Comparison of ENCODE assay signal across 8 cellular contexts in genomic region chr7:108526768-108527017, GRCh38. TPM values are rescaled to one million over a fixed set of nuclear protein-coding genes. Genes with fewer than 3 reads are reported as not detected.
DNase-seq lines count a peak whose midpoint lies in the region; ATAC-seq and TF ChIP-seq lines count a peak whose summit lies in the region.

No MANE protein-coding gene starts in this region.

- RAD21 ChIA-PET in HCT116 (lab: Charles Lee; ENCODE audit: low non-redundant PET in 1 of 2, low total read pairs in 2 of 2, uncharacterized antibody in 2 of 2, unreplicated experiment in 2 of 2): no interaction called here

- no peak overlapping the region for H2AFZ ChIP-seq in HCT116 (ENCODE audit: low read depth, low read length, poor library complexity, severe bottlenecking)

- H3K4me3 ChIP-seq in HCT116 (replicated peaks in 1 of 2; ENCODE audit: low read depth in 1 of 2, low read length in 2 of 2) (peak overlapping the region; percentile 73 to 78), iPS DF 6.9 (ENCODE audit: low read length) (peak overlapping the region; percentile 60; the same call in 1 of the 2 replicates)

- H3K36me3 Mint-ChIP-seq in activated CD8-positive, alpha-beta T cell treated with anti-CD3 and anti-CD28 coated beads, Interleukin-2, amount 10 ng/mL, durations not matched to agents 7 days and 5 days (ENCODE audit: low read depth): peaks cover 2% of the 10 kb centered on the region
- H3K36me3 Mint-ChIP-seq in stimulated activated effector memory CD8-positive, alpha-beta T cell treated with anti-CD3 and anti-CD28 coated beads, Interleukin-12 subunit alpha, Interleukin-12 subunit beta, amount 100 ng/mL, for 72 hours: peaks cover 28% of the 10 kb centered on the region

- no peak for TF ChIP-seq POLR2A in HCT116 (IDR thresholded peaks at IDR 0.05; ENCODE audit: borderline replicate concordance, extremely low read depth, insufficient read depth, insufficient read length)

- peak overlapping the region; percentile 95 for H3K4me3 Mint-ChIP-seq in activated CD8-positive, alpha-beta T cell treated with anti-CD3 and anti-CD28 coated beads, Interleukin-2, amount 10 ng/mL, durations not matched to agents 7 days and 5 days
- H3K4me3 Mint-ChIP-seq in stimulated activated effector memory CD8-positive, alpha-beta T cell treated with anti-CD3 and anti-CD28 coated beads, Interleukin-12 subunit alpha, Interleukin-12 subunit beta, amount 100 ng/mL, for 72 hours: peak overlapping the region; percentile 91

- no peak for TF ChIP-seq CTCF in HCT116 (IDR thresholded peaks at IDR 0.05 in 2 of 3, conservative IDR thresholded peaks at IDR 0.05 in 1 of 3; ENCODE audit: borderline replicate concordance in 1 of 3, insufficient read depth in 1 of 3, low read depth in 2 of 3, low read length in 2 of 3)

- H3K27ac Mint-ChIP-seq in activated CD8-positive, alpha-beta T cell treated with anti-CD3 and anti-CD28 coated beads, Interleukin-2, amount 10 ng/mL, durations not matched to agents 7 days and 5 days: peak overlapping the region; percentile 98
- peak overlapping the region; percentile 98 for H3K27ac Mint-ChIP-seq in stimulated activated effector memory CD8-positive, alpha-beta T cell treated with anti-CD3 and anti-CD28 coated beads, Interleukin-12 subunit alpha, Interleukin-12 subunit beta, amount 100 ng/mL, for 72 hours

- H3K4me1 ChIP-seq in HCT116 (ENCODE audit: control insufficient read depth in 1 of 2, insufficient read depth in 2 of 2, low read length in 2 of 2): peaks cover 6 to 24% of the 10 kb centered on the region in 2 experiments; a peak in 3 of 4 replicates
- no peaks in the 10 kb centered on the region; the same call in 1 of the 2 replicates for H3K4me1 ChIP-seq in iPS DF 6.9 (ENCODE audit: control insufficient read depth, insufficient read depth, low read length)

- TF ChIP-seq RAD21 in HCT116 (IDR thresholded peaks at IDR 0.05; ENCODE audit: low read depth): no peak

- DNase-seq in HCT116 (ENCODE audit: low read depth, low spot score) (no peak), iPS DF 6.9 (ENCODE audit: low read depth, low spot score) (no peak), left colon (no peak), cortex of kidney (lab: John Stamatoyannopoulos, UW) (no peak), NOMO-1 treated with dmso at 0.1 percent for 144 hours (lab: John Stamatoyannopoulos, UW; ENCODE audit: unreplicated experiment) (no peak)
- no peak for DNase-seq in activated CD8-positive, alpha-beta T cell treated with anti-CD3 and anti-CD28 coated beads, Interleukin-2, amount 10 ng/mL, durations not matched to agents 7 days and 5 days
- no peak for DNase-seq in stimulated activated effector memory CD8-positive, alpha-beta T cell treated with anti-CD3 and anti-CD28 coated beads, Interleukin-12 subunit alpha, Interleukin-12 subunit beta, amount 100 ng/mL, for 72 hours (ENCODE audit: low spot score in 2 of 2)
- DNase-seq in activated CD4-positive, CD25-positive, alpha-beta regulatory T cell treated with anti-CD3 and anti-CD28 coated beads, Interleukin-2, amount 50 U/mL, for 72 hours: no peak

- no peaks in the 10 kb centered on the region for H4K20me1 ChIP-seq in HCT116 (ENCODE audit: insufficient read depth)

- peaks cover 20% of the 10 kb centered on the region for H3K4me1 Mint-ChIP-seq in activated CD8-positive, alpha-beta T cell treated with anti-CD3 and anti-CD28 coated beads, Interleukin-2, amount 10 ng/mL, durations not matched to agents 7 days and 5 days (ENCODE audit: low read depth)
- H3K4me1 Mint-ChIP-seq in stimulated activated effector memory CD8-positive, alpha-beta T cell treated with anti-CD3 and anti-CD28 coated beads, Interleukin-12 subunit alpha, Interleukin-12 subunit beta, amount 100 ng/mL, for 72 hours: peaks cover 26% of the 10 kb centered on the region

- POLR2A ChIA-PET in HCT116 (lab: Charles Lee): interaction anchor here (1.1 to 1.9 kb wide), 2 partner anchors 43 to 65 kb away, joined by 3 to 9 read pairs; partner anchors contain the start of genes DNAJB9 and THAP5
- POLR2A ChIA-PET in activated CD8-positive, alpha-beta T cell treated with anti-CD3 and anti-CD28 coated beads, Interleukin-2, amount 10 ng/mL, durations not matched to agents 7 days and 5 days (lab: Charles Lee): interaction anchor here (0.6 to 4.2 kb wide), 4 partner anchors 30 to 1953 kb away, joined by 3 to 55 read pairs (median 4); partner anchors contain the start of genes DNAJB9 and THAP5

- H3K27me3 Mint-ChIP-seq in activated CD8-positive, alpha-beta T cell treated with anti-CD3 and anti-CD28 coated beads, Interleukin-2, amount 10 ng/mL, durations not matched to agents 7 days and 5 days (ENCODE audit: low read depth): peaks cover 3% of the 10 kb centered on the region

- no peaks in the 10 kb centered on the region for H3K9me3 Mint-ChIP-seq in activated CD8-positive, alpha-beta T cell treated with anti-CD3 and anti-CD28 coated beads, Interleukin-2, amount 10 ng/mL, durations not matched to agents 7 days and 5 days (ENCODE audit: insufficient read depth)
- no peaks in the 10 kb centered on the region for H3K9me3 Mint-ChIP-seq in stimulated activated effector memory CD8-positive, alpha-beta T cell treated with anti-CD3 and anti-CD28 coated beads, Interleukin-12 subunit alpha, Interleukin-12 subunit beta, amount 100 ng/mL, for 72 hours

- H3K36me3 ChIP-seq in HCT116 (ENCODE audit: control insufficient read depth in 1 of 2, insufficient read depth in 2 of 2, low read length in 2 of 2): no peaks in the 10 kb centered on the region
- no peaks in the 10 kb centered on the region for H3K36me3 ChIP-seq in iPS DF 6.9 (ENCODE audit: control insufficient read depth, insufficient read depth, low read length)

- H3K9me2 ChIP-seq in HCT116 (ENCODE audit: insufficient read depth): no peaks in the 10 kb centered on the region

- peak overlapping the region; percentile 71 for H3K9ac ChIP-seq in HCT116 (ENCODE audit: low read length)

- peak overlapping the region; percentile 69 for H3K27ac ChIP-seq in HCT116 (ENCODE audit: low read depth, low read length)
- no peak overlapping the region for H3K27ac ChIP-seq in iPS DF 6.9 (ENCODE audit: low read length)

- intact Hi-C loops in HCT116 (cut with micrococcal nuclease): loop anchor here (5.0 kb wide), 1 partner anchor 41 kb away; the partner anchor contains the start of genes DNAJB9 and THAP5
- intact Hi-C loops in left colon (cut with DNase I, micrococcal nuclease): no loop called here

- ATAC-seq in HCT116: no peak
- ATAC-seq in activated CD8-positive, alpha-beta T cell treated with anti-CD3 and anti-CD28 coated beads, Interleukin-2, amount 10 ng/mL, durations not matched to agents 7 days and 5 days: no peak
- no peak for ATAC-seq in stimulated activated effector memory CD8-positive, alpha-beta T cell treated with anti-CD3 and anti-CD28 coated beads, Interleukin-12 subunit alpha, Interleukin-12 subunit beta, amount 100 ng/mL, for 72 hours
- no peak for ATAC-seq in left colon

- no CpG with 5 or more reads among the region's 3 CpGs for WGBS in iPS DF 6.9 (ENCODE audit: insufficient coverage, insufficient read length)

- H3K27me3 ChIP-seq in HCT116 (ENCODE audit: insufficient read depth, low read length): no peaks in the 10 kb centered on the region
- H3K27me3 ChIP-seq in iPS DF 6.9 (ENCODE audit: control insufficient read depth, insufficient read depth, low read length): no peaks in the 10 kb centered on the region

- peaks cover 8% of the 10 kb centered on the region for H3K79me2 ChIP-seq in HCT116 (ENCODE audit: insufficient read depth, low read length)

- H3K4me2 ChIP-seq in HCT116 (ENCODE audit: low read length): peak overlapping the region; percentile 79

- CTCF ChIA-PET in HCT116 (lab: Charles Lee): no interaction called here
- CTCF ChIA-PET in activated CD8-positive, alpha-beta T cell treated with anti-CD3 and anti-CD28 coated beads, Interleukin-2, amount 10 ng/mL, durations not matched to agents 7 days and 5 days (lab: Charles Lee): interaction anchor here (0.9 kb wide), 1 partner anchor 74 kb away, joined by 3 read pairs; no protein-coding TSS in a partner anchor

- H3K9me3 ChIP-seq in HCT116 (ENCODE audit: control insufficient read depth in 1 of 2, insufficient read depth in 1 of 2, low read depth in 1 of 2, low read length in 2 of 2): no peaks in the 10 kb centered on the region
- H3K9me3 ChIP-seq in iPS DF 6.9 (ENCODE audit: control insufficient read depth, insufficient read depth, low read length): no peaks in the 10 kb centered on the region

- BruUV-seq in HCT116 (replicated peaks; lab: Mats Ljungman, UMichigan): TSS peak; percentile 93

TF ChIP-seq in HCT116, 20 proteins besides CTCF, POLR2A, EP300 and RAD21 (continues in another document):
- TF ChIP-seq ZBTB33 (IDR thresholded peaks at IDR 0.05; ENCODE audit: extremely low read depth, insufficient replicate concordance, low read length): no peak
- TF ChIP-seq ZFX (IDR thresholded peaks at IDR 0.05): no peak

RNA-seq across cellular contexts. Expression of gene PNPLA8, which starts 0.8 kb away (rescaled TPM):
- total RNA-seq in HCT116 (2021; ENCODE audit: unreplicated experiment) (12.9 TPM), left colon (10 to 100 TPM; 20.0 to 23.2 TPM)
- polyA plus RNA-seq in HCT116 (2012): 7.8 and 8.3 TPM in 2 replicates
- total RNA-seq in activated CD8-positive, alpha-beta T cell treated with anti-CD3 and anti-CD28 coated beads, Interleukin-2, amount 10 ng/mL, durations not matched to agents 7 days and 5 days: 10 to 100 TPM; 13.0 to 13.6 TPM

RNA-seq across cellular contexts. Expression of gene THAP5, which starts 42.8 kb away (rescaled TPM):
- 29.3 TPM for total RNA-seq in HCT116 (2021; ENCODE audit: unreplicated experiment)
- polyA plus RNA-seq in HCT116 (2012): 4.0 and 6.1 TPM in 2 replicates
- 10 to 100 TPM; 26.7 to 29.4 TPM for total RNA-seq in activated CD8-positive, alpha-beta T cell treated with anti-CD3 and anti-CD28 coated beads, Interleukin-2, amount 10 ng/mL, durations not matched to agents 7 days and 5 days
- 10 to 100 TPM; 15.7 to 20.5 TPM for total RNA-seq in left colon

RNA-seq across cellular contexts. Expression of gene DNAJB9, which starts 43.0 kb away (rescaled TPM):
- total RNA-seq in HCT116 (2021; ENCODE audit: unreplicated experiment) (10.1 TPM), left colon (10 to 100 TPM in 1 of 2 donors, 1 to 10 TPM in 1; 9.3 to 16.7 TPM)
- polyA plus RNA-seq in HCT116 (2012): 10.3 and 23.6 TPM in 2 replicates
- total RNA-seq in activated CD8-positive, alpha-beta T cell treated with anti-CD3 and anti-CD28 coated beads, Interleukin-2, amount 10 ng/mL, durations not matched to agents 7 days and 5 days: 1 to 10 TPM; 9.4 to 9.6 TPM
